Comparison of ENCODE assay signal across 29 cellular contexts in genomic region chr2:176959614-176960013, GRCh38.
"Had no signal": no experiment of that assay in that cellular context is flagged by ENCODE, and none has a peak within 500 bp of the region (broad histone marks: within the 10 kb centered on the region; RNA-seq: fewer than 3 reads in every experiment).

No MANE protein-coding gene starts in this region.

- H3K27ac ChIP-seq: brain microvascular endothelial cell, cardiac muscle cell, Peyer's patch, RWPE1, SJCRH30, VCaP had no signal

- H3K4me1 Mint-ChIP-seq: activated CD4-positive, alpha-beta T cell treated with anti-CD3 and anti-CD28 coated beads, Interleukin-2, amount 10 ng/mL, durations not matched to agents 7 days and 5 days; activated T-helper 17 cell treated with anti-CD3 and anti-CD28 coated beads, Interleukin-2, amount 50 U/mL, for 72 hours had no signal

- H3K27ac Mint-ChIP-seq: activated CD4-positive, alpha-beta memory T cell treated with anti-CD3 and anti-CD28 coated beads for 36 hours; activated CD4-positive, alpha-beta T cell treated with anti-CD3 and anti-CD28 coated beads, Interleukin-2, amount 10 ng/mL, durations not matched to agents 7 days and 5 days; activated naive CD4-positive, alpha-beta T cell treated with anti-CD3 and anti-CD28 coated beads for 36 hours; activated naive CD8-positive, alpha-beta T cell; activated T-helper 17 cell treated with anti-CD3 and anti-CD28 coated beads, Interleukin-2, amount 50 U/mL, for 72 hours had no signal

- DNase-seq: activated CD4-positive, alpha-beta memory T cell treated with anti-CD3 and anti-CD28 coated beads for 36 hours; activated CD4-positive, alpha-beta T cell treated with anti-CD3 and anti-CD28 coated beads, Interleukin-2, amount 10 ng/mL, durations not matched to agents 7 days and 5 days; activated CD4-positive, CD25-positive, alpha-beta regulatory T cell; activated gamma-delta T cell; activated naive CD4-positive, alpha-beta T cell treated with anti-CD3 and anti-CD28 coated beads for 36 hours; activated T-cell treated with anti-CD3 and anti-CD28 coated beads for 4 hours; activated T-cell treated with anti-CD3 and anti-CD28 coated beads, Interleukin-2, amount 50 U/mL, for 48 hours; amygdala; brain microvascular endothelial cell; KG1; MG63; MV-4-11; NCI-H1092 treated with DMSO at 0.1 percent for 48 hours; NCI-H1436; NCI-H1694 treated with DMSO at 0.1 percent for 48 hours; NCI-H2029 treated with DMSO at 0.1 percent for 48 hours; NCI-H510A treated with DMSO at 0.1 percent for 48 hours; NCI-H82; NK-92 treated with Interleukin-12 subunit alpha and Interleukin-12 subunit beta, amount 100 ng/mL, for 24 hours; Peyer's patch; Right ventricle myocardium superior; SK-N-SH; T-helper 1 cell had no signal

- H3K9me2 ChIP-seq: SK-N-SH had no signal

- H3K9ac ChIP-seq: SK-N-SH had no signal

- H3K36me3 Mint-ChIP-seq: activated CD4-positive, alpha-beta memory T cell treated with anti-CD3 and anti-CD28 coated beads for 36 hours; activated naive CD8-positive, alpha-beta T cell had no signal

- H3K4me3 ChIP-seq: cardiac muscle cell, MG63, Peyer's patch, SJCRH30 had no signal

- H3K9me3 Mint-ChIP-seq: activated CD4-positive, alpha-beta memory T cell treated with anti-CD3 and anti-CD28 coated beads for 36 hours; activated CD4-positive, alpha-beta T cell treated with anti-CD3 and anti-CD28 coated beads, Interleukin-2, amount 10 ng/mL, durations not matched to agents 7 days and 5 days; activated naive CD4-positive, alpha-beta T cell treated with anti-CD3 and anti-CD28 coated beads for 36 hours; activated T-helper 17 cell treated with anti-CD3 and anti-CD28 coated beads, Interleukin-2, amount 50 U/mL, for 72 hours had no signal

- H3K36me3 ChIP-seq: brain microvascular endothelial cell, cardiac muscle cell, MG63, Peyer's patch, SJCRH30 had no signal

- H3K4me2 ChIP-seq: SK-N-SH had no signal

- H3K9me3 ChIP-seq: MG63, Peyer's patch, SJCRH30, SK-N-SH had no signal

- H3K27me3 ChIP-seq: brain microvascular endothelial cell, Peyer's patch had no signal

- H3K4me1 ChIP-seq: Peyer's patch, SJCRH30 had no signal

- H3K4me3 Mint-ChIP-seq: activated CD4-positive, alpha-beta memory T cell treated with anti-CD3 and anti-CD28 coated beads for 36 hours; activated CD4-positive, alpha-beta T cell treated with anti-CD3 and anti-CD28 coated beads, Interleukin-2, amount 10 ng/mL, durations not matched to agents 7 days and 5 days; activated naive CD4-positive, alpha-beta T cell treated with anti-CD3 and anti-CD28 coated beads for 36 hours; activated naive CD8-positive, alpha-beta T cell; activated T-helper 17 cell treated with anti-CD3 and anti-CD28 coated beads, Interleukin-2, amount 50 U/mL, for 72 hours had no signal

- H3K27me3 Mint-ChIP-seq: activated naive CD8-positive, alpha-beta T cell had no signal
